15 cellular contexts compared by ENCODE assay signal in the genomic region with DNA sequence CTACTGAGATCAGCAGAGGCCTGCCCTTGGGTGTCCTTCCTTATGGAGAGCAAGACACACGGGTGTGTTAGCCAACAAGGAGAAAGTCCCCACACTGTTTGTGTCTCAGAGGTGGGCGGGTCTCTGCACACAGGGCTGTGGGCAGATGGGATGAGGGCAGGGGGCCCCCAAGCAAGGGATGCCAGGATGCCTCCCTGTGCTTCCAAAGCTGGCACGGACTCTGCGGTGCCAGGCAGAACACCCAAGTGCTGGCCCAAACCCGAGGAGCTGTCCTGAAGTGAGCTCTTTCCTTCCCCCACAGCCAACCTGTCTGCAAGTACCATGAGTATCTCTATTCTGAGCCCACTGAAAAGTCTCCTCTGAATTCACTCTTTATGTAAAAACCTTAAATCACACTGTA.
A peak's percentile ranks its signal among the peaks of the same experiment; 100 is the strongest.
DNase-seq lines count a peak whose midpoint lies in the region; ATAC-seq and TF ChIP-seq lines count a peak whose summit lies in the region.
"Had no signal": no experiment of that assay in that cellular context is flagged by ENCODE, and none has a peak within 500 bp of the region (broad histone marks: within the 10 kb centered on the region; RNA-seq: fewer than 3 reads in every experiment).

No MANE protein-coding gene starts in this region.

- no peak overlapping the region for H3K4me2 ChIP-seq in mesendoderm (ENCODE audit: low read length)

- H2BK120ac ChIP-seq in mesendoderm (ENCODE audit: low read depth, low read length), result no peak overlapping the region

- H4K8ac ChIP-seq in mesendoderm (ENCODE audit: low read depth, low read length), result no peak overlapping the region

- no peak overlapping the region for H3K4ac ChIP-seq in mesendoderm (ENCODE audit: low read depth, low read length)

- H2AK5ac ChIP-seq in mesendoderm (ENCODE audit: low read length), result no peak overlapping the region

- no peak overlapping the region for H2BK15ac ChIP-seq in mesendoderm (replicated peaks; ENCODE audit: low read depth)

- H3K79me2 ChIP-seq in mesendoderm (ENCODE audit: control insufficient read depth, insufficient read depth, low read length), result no peaks in the 10 kb centered on the region

- H2BK5ac ChIP-seq in mesendoderm (ENCODE audit: low read length), result no peak overlapping the region

- H3K56ac ChIP-seq in mesendoderm (ENCODE audit: low read length), result no peak overlapping the region

- H3K23ac ChIP-seq in mesendoderm (ENCODE audit: low read length), result peak overlapping the region; percentile 66

- no peak for ATAC-seq in Right ventricle myocardium inferior
- ATAC-seq in left ventricle myocardium superior, result no peak
- ATAC-seq in activated CD4-positive, CD25-positive, alpha-beta regulatory T cell treated with anti-CD3 and anti-CD28 coated beads, Interleukin-2, amount 50 U/mL, for 24 hours, result no peak

- WGBS in mesendoderm (ENCODE audit: extremely low coverage, insufficient coverage, low lambda C conversion rate), result no CpG with 5 or more reads among the region's 5 CpGs

- no peak overlapping the region for H3K27ac ChIP-seq in mesendoderm (ENCODE audit: low read depth, low read length)
- H3K27ac ChIP-seq: C4-2B had no signal

- no peaks in the 10 kb centered on the region for H3K9me3 ChIP-seq in BE2C
- H3K9me3 ChIP-seq: HAP-1 had no signal

- no peaks in the 10 kb centered on the region for H3K27me3 ChIP-seq in mesendoderm (ENCODE audit: insufficient read depth, low read length, poor library complexity)
- H3K27me3 ChIP-seq in BE2C, result no peaks in the 10 kb centered on the region

- no peak overlapping the region for H4K5ac ChIP-seq in mesendoderm (ENCODE audit: low read length)

- DNase-seq in Right ventricle myocardium inferior (ENCODE audit: missing footprints) (peak; percentile 11), left ventricle myocardium superior (no peak), cerebellar cortex (ENCODE audit: low spot score) (peak; percentile 55), mesendoderm (no peak), BE2C (no peak)
- DNase-seq in stimulated activated naive CD4-positive, alpha-beta T cell treated with Interleukin-2 at 50 U/mL for 16 hours (lab: John Stamatoyannopoulos, UW), result no peak
- DNase-seq: 8988T; AML-193; CD4-positive, alpha-beta memory T cell; DND-41; GOT3; HFFc6 had no signal

- no peak overlapping the region for H3K18ac ChIP-seq in mesendoderm (ENCODE audit: low read length)

- no peak for TF ChIP-seq CTCF in BE2C (IDR thresholded peaks at IDR 0.05; ENCODE audit: low read depth, low read length)

- intact Hi-C loops in Right ventricle myocardium inferior (cut with DNase I) (no loop called here), left ventricle myocardium superior (cut with micrococcal nuclease) (no loop called here)

- H3K79me1 ChIP-seq in mesendoderm (ENCODE audit: low read length), result no peaks in the 10 kb centered on the region

- H3K9ac ChIP-seq in mesendoderm (ENCODE audit: low read length), result no peak overlapping the region

- H3K4me3 ChIP-seq in mesendoderm (ENCODE audit: low read length) (no peak overlapping the region), BE2C (ENCODE audit: low read depth, low read length) (no peak overlapping the region)
- H3K4me3 ChIP-seq: HAP-1 had no signal

- H3K36me3 ChIP-seq in mesendoderm (ENCODE audit: control insufficient read depth, insufficient read depth, low read length) (no peaks in the 10 kb centered on the region), BE2C (no peaks in the 10 kb centered on the region)
- H3K36me3 ChIP-seq: HAP-1 had no signal

- peaks cover 7% of the 10 kb centered on the region for H3K4me1 ChIP-seq in mesendoderm (ENCODE audit: control insufficient read depth, low read depth, low read length)
- peaks cover 16% of the 10 kb centered on the region for H3K4me1 ChIP-seq in BE2C
- H3K4me1 ChIP-seq: HAP-1 had no signal

Comparison
In these comparisons a context has a peak if more than half of its experiments do, and no peak if none do; other contexts are left out.
1. DNase-seq: peak in Right ventricle myocardium inferior (single experiment) and cerebellar cortex (single experiment); none in left ventricle myocardium superior (single experiment), mesendoderm (single experiment), stimulated activated naive CD4-positive, alpha-beta T cell treated with Interleukin-2 at 50 U/mL for 16 hours (single experiment) and BE2C (single experiment).